In the genomic region with DNA sequence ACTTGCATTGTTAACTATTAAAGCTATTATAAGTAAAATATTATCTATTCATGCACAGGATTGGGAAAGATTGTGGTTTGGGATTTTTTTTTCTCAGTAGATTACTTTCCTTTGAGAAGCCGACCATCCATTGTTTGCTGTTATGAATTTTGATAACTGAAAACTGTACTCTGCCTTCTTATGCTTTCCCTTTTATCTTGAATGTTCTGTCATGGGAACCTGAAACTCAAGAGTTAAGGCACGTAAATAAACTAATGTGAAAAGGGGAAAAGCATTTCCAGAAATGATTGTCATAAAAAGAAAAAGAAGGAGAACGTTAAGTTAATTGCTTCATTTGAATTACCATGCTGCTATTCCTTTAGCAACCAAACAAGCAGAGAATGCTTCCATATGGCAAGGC, we compare ENCODE assay signal across 26 cellular contexts.
DNase-seq lines count a peak whose midpoint lies in the region; FAIRE-seq and TF ChIP-seq lines count a peak whose summit lies in the region.
"Had no signal": no experiment of that assay in that cellular context is flagged by ENCODE, and none has a peak within 500 bp of the region (broad histone marks: within the 10 kb centered on the region; RNA-seq: fewer than 3 reads in every experiment).

No MANE protein-coding gene starts in this region.

- DNase-seq in DMS79 (lab: John Stamatoyannopoulos, UW) (peak; percentile 4), DMS79 treated with DMSO at 0.1 percent for 48 hours (lab: John Stamatoyannopoulos, UW) (peak; percentile 21), NCI-H69 (lab: John Stamatoyannopoulos, UW) (peak; percentile 55), NCI-H2107 treated with DMSO at 0.1 percent for 48 hours (lab: John Stamatoyannopoulos, UW; ENCODE audit: unreplicated experiment) (no peak), CD14-positive monocyte (ENCODE audit: low spot score) (no peak)
- DNase-seq in stimulated activated CD4-positive, alpha-beta T cell treated with anti-CD3 and anti-CD28 coated beads, Interleukin-4, amount 100 ng/mL, for 4 hours: no peak
- DNase-seq: C1 segment of cervical spinal cord; Caco-2; CD8-positive, alpha-beta T cell; GF-D8; GM23248; H9; HFFc6; KBM-7; MV-4-11; NCI-H1105 treated with DMSO at 0.1 percent for 48 hours; NCI-H2029; NCI-H2171; NCI-H345; NCI-H510A treated with DMSO at 0.1 percent for 48 hours; NK-92 treated with Interleukin-12 subunit alpha and Interleukin-12 subunit beta, amount 100 ng/mL, for 24 hours; PC-3; SK-N-SH; SW 1271 had no signal

- intact Hi-C loops in CD14-positive monocyte (cut with micrococcal nuclease): no loop called here

- H3K4me1 Mint-ChIP-seq in CD14-positive monocyte: peaks cover 5% of the 10 kb centered on the region

- peak; percentile 55 for FAIRE-seq in islet of Langerhans (lab: Jason Lieb, UNC)
- FAIRE-seq: GM18507 had no signal

- TF ChIP-seq CTCF in CD14-positive monocyte (IDR thresholded peaks at IDR 0.05): no peak

- H3K4me3 Mint-ChIP-seq in CD14-positive monocyte: no peak overlapping the region
- H3K4me3 Mint-ChIP-seq: CD8-positive, alpha-beta T cell; H9; HFFc6 had no signal

- H3K27ac Mint-ChIP-seq in CD14-positive monocyte: no peak overlapping the region
- H3K27ac Mint-ChIP-seq: CD8-positive, alpha-beta T cell; H9; HFFc6 had no signal

- peaks cover 0 to 2% (median 1%) of the 10 kb centered on the region in 3 donors for H3K27me3 Mint-ChIP-seq in CD14-positive monocyte (ENCODE audit: low read depth in 3 of 3)

- H3K36me3 Mint-ChIP-seq in CD14-positive monocyte: no peaks in the 10 kb centered on the region
- H3K36me3 Mint-ChIP-seq: CD8-positive, alpha-beta T cell had no signal

- no peaks in the 10 kb centered on the region for H3K9me3 Mint-ChIP-seq in CD14-positive monocyte
- H3K9me3 Mint-ChIP-seq: CD8-positive, alpha-beta T cell; H9 had no signal

Comparison
In these comparisons a context has a peak if more than half of its experiments do, and no peak if none do; other contexts are left out.
1. DNase-seq: peak in DMS79 (single experiment), DMS79 treated with DMSO at 0.1 percent for 48 hours (single experiment) and NCI-H69 (single experiment); none in NCI-H2107 treated with DMSO at 0.1 percent for 48 hours (single experiment), stimulated activated CD4-positive, alpha-beta T cell treated with anti-CD3 and anti-CD28 coated beads, Interleukin-4, amount 100 ng/mL, for 4 hours (0 of 2) and CD14-positive monocyte (single experiment).